17 cellular contexts compared by ENCODE assay signal in the genomic region with DNA sequence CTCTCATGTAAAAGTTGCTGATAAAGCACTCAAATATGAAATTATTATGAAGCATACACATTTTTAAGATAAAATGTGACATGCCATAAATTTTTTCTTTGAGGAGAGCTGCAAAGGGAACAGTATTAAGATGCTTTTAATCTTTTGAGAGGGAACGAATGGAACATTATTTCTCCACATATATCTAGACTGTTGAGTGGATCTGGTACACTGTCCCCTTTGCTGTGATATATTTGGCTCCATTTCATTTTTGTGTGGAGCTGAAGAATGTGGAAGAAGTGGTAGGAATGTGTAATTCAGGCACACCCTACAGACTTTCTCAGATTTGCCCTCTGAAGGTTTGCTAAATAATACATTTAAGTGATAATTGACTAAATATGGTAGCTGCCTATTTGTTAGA. TPM values are rescaled to one million over a fixed set of nuclear protein-coding genes. Genes with fewer than 3 reads are reported as not detected.
DNase-seq lines count a peak whose midpoint lies in the region; ATAC-seq, FAIRE-seq and TF ChIP-seq lines count a peak whose summit lies in the region.
"Had no signal": no experiment of that assay in that cellular context is flagged by ENCODE, and none has a peak within 500 bp of the region (broad histone marks: within the 10 kb centered on the region; RNA-seq: fewer than 3 reads in every experiment).

No MANE protein-coding gene starts in this region.

- H3K36me3 Mint-ChIP-seq in neural crest cell (ENCODE audit: low read depth) (peaks cover 7% of the 10 kb centered on the region), natural killer cell (no peaks in the 10 kb centered on the region)

- no peaks in the 10 kb centered on the region for H3K79me2 ChIP-seq in H1 (ENCODE audit: control insufficient read depth in 1 of 2, insufficient read depth in 2 of 2, low read length in 2 of 2)

- H3K4me3 ChIP-seq in AG04450 (ENCODE audit: low read depth, low read length) (no peak overlapping the region), IMR-90 (ENCODE audit: insufficient read depth, low read depth, low read length) (no peak overlapping the region), H1 (ENCODE audit: extremely low read depth in 1 of 4, insufficient read depth in 2 of 4, low read depth in 3 of 4, low read length in 4 of 4) (no peak overlapping the region)
- H3K4me3 ChIP-seq: vagina had no signal

- no CpG with 5 or more reads among the region's 1 CpG for WGBS in IMR-90 (ENCODE audit: extremely low coverage in 2 of 2, insufficient read length in 1 of 2), 2 experiments
- WGBS in H1 (ENCODE audit: extremely low coverage in 1 of 2, insufficient coverage in 1 of 2, insufficient read length in 1 of 2, insufficient replicate concordance in 2 of 2, low coverage in 1 of 2, low lambda C conversion rate in 2 of 2, missing lambda C conversion rate in 1 of 2), 2 experiments: 100% methylated on average over 1 of the region's 1 CpG; no CpG with 5 or more reads in 1 of the 2 experiments

- H3K4me1 ChIP-seq in IMR-90 (ENCODE audit: control insufficient read depth, insufficient read depth, low read length): peaks cover 2% of the 10 kb centered on the region
- H3K4me1 ChIP-seq in H1 (replicated peaks in 1 of 4; ENCODE audit: control insufficient read depth in 3 of 4, insufficient read depth in 4 of 4, low read length in 3 of 4): peaks cover 0 to 3% (median 0%) of the 10 kb centered on the region in 4 experiments; a peak in 2 of 7 replicates

- H3K4ac ChIP-seq in IMR-90 (ENCODE audit: low read depth, low read length) (no peak overlapping the region), H1 (replicated peaks; ENCODE audit: insufficient read length, low read depth, low read length) (no peak overlapping the region)

- H3K14ac ChIP-seq in IMR-90 (replicated peaks; ENCODE audit: low read depth, low read length): no peak overlapping the region
- H3K14ac ChIP-seq in H1 (ENCODE audit: insufficient read length): no peak overlapping the region

- no peak overlapping the region for H2AK5ac ChIP-seq in IMR-90 (ENCODE audit: low read depth, low read length)
- H2AK5ac ChIP-seq in H1 (ENCODE audit: low read depth, low read length): no peak overlapping the region

- FAIRE-seq in H1 (lab: Jason Lieb, UNC): no peak
- FAIRE-seq: GM18507 had no signal

- DNase-seq in AG04450 (ENCODE audit: low read depth, low spot score) (no peak), IMR-90 (no peak), H1 (ENCODE audit: low read depth in 1 of 2, low spot score in 2 of 2) (no peak), neural crest cell (ENCODE audit: low read depth, low spot score) (no peak), natural killer cell (no peak), putamen (ENCODE audit: low spot score) (no peak)
- DNase-seq in stimulated activated CD4-positive, alpha-beta T cell treated with anti-CD3 and anti-CD28 coated beads, Interleukin-2, amount 100 ng/mL, for 48 hours: no peak
- DNase-seq: activated CD8-positive, alpha-beta T cell treated with anti-CD3 and anti-CD28 coated beads for 36 hours; caudate nucleus; hippocampal formation; NCI-H526; occipital lobe; T1000 had no signal

- dilution Hi-C loops in IMR-90 (cut with HindIII; ENCODE audit: low sequenced_read_pairs, unreplicated experiment): no loop called here

- H3K18ac ChIP-seq in IMR-90 (ENCODE audit: low read depth, low read length): no peak overlapping the region
- H3K18ac ChIP-seq in H1 (ENCODE audit: extremely low read depth, low read length): no peak overlapping the region

- no peak overlapping the region for H3K23ac ChIP-seq in IMR-90 (ENCODE audit: low read depth, low read length)
- H3K23ac ChIP-seq in H1 (ENCODE audit: insufficient read length): no peak overlapping the region

- in situ Hi-C loops in IMR-90 (cut with MboI; ENCODE audit: low sequenced_read_pairs): no loop called here

- H3K27me3 ChIP-seq in AG04450 (ENCODE audit: control insufficient read depth, insufficient read depth, low read length) (no peaks in the 10 kb centered on the region), IMR-90 (ENCODE audit: control insufficient read depth, insufficient read depth, low read length) (no peaks in the 10 kb centered on the region), H1 (replicated peaks in 1 of 4; ENCODE audit: control insufficient read depth in 3 of 4, extremely low read depth in 1 of 4, insufficient read depth in 3 of 4, low read length in 3 of 4) (no peaks in the 10 kb centered on the region)
- H3K27me3 ChIP-seq: vagina had no signal

- CTCF ChIA-PET in AG04450 (lab: Charles Lee) (interaction anchor here (0.9 to 1.6 kb wide), 8 partner anchors 8 to 623 kb away, joined by 3 to 9 read pairs (median 5); no protein-coding TSS in a partner anchor), IMR-90 (lab: Yijun Ruan, JAX) (interaction anchor here (1.1 kb wide), 1 partner anchor 16 kb away, joined by 3 read pairs; no protein-coding TSS in a partner anchor), H1 (lab: Charles Lee; ENCODE audit: partially characterized antibody) (interaction anchor here (0.6 to 1.3 kb wide), 6 partner anchors 8 to 604 kb away, joined by 3 to 6 read pairs (median 3); no protein-coding TSS in a partner anchor)

- no TSS peak for BruUV-seq in IMR-90 (replicated peaks; lab: Mats Ljungman, UMichigan)

- H3K9ac ChIP-seq in IMR-90 (ENCODE audit: low read depth, low read length): no peak overlapping the region
- H3K9ac ChIP-seq in H1 (replicated peaks in 1 of 4; ENCODE audit: extremely low read depth in 1 of 4, low read depth in 3 of 4, low read length in 3 of 4): no peak overlapping the region

- no peak overlapping the region for H4K91ac ChIP-seq in IMR-90 (ENCODE audit: insufficient read depth, low read depth, low read length)
- no peak overlapping the region for H4K91ac ChIP-seq in H1 (replicated peaks; ENCODE audit: insufficient read length, low read length)

- H3K4me3 Mint-ChIP-seq in neural crest cell: no peak overlapping the region
- H3K4me3 Mint-ChIP-seq in natural killer cell: no peak overlapping the region
- H3K4me3 Mint-ChIP-seq: activated CD8-positive, alpha-beta T cell treated with anti-CD3 and anti-CD28 coated beads for 36 hours had no signal

- H3K4me1 Mint-ChIP-seq in neural crest cell (peaks cover 15% of the 10 kb centered on the region), natural killer cell (peaks cover 30 to 33% of the 10 kb centered on the region in 2 donors)

- H3K79me1 ChIP-seq in IMR-90 (ENCODE audit: low read depth in 1 of 2, low read length in 2 of 2): peaks cover 6 to 15% of the 10 kb centered on the region in 2 experiments; a peak in 3 of 4 replicates
- peaks cover 2% of the 10 kb centered on the region; the same call in 1 of the 2 replicates for H3K79me1 ChIP-seq in H1 (ENCODE audit: low read depth, low read length)

- H3K27me3 Mint-ChIP-seq in neural crest cell (ENCODE audit: low read depth) (peaks cover 5% of the 10 kb centered on the region), natural killer cell (ENCODE audit: low read depth in 2 of 2) (no peaks in the 10 kb centered on the region)
- H3K27me3 Mint-ChIP-seq: activated CD8-positive, alpha-beta T cell treated with anti-CD3 and anti-CD28 coated beads for 36 hours had no signal

- H4K8ac ChIP-seq in IMR-90 (ENCODE audit: low read depth in 2 of 2, low read length in 2 of 2) (no peak overlapping the region), H1 (ENCODE audit: extremely low read depth, insufficient read depth, low read length) (no peak overlapping the region)

- H3K27ac ChIP-seq in AG04450 (ENCODE audit: low read depth, low read length) (no peak overlapping the region), IMR-90 (ENCODE audit: insufficient read depth, low read length) (no peak overlapping the region), H1 (ENCODE audit: low read depth, low read length) (no peak overlapping the region)
- H3K27ac ChIP-seq: C4-2B, vagina had no signal

- no peak for TF ChIP-seq EP300 in H1 (IDR thresholded peaks at IDR 0.05; ENCODE audit: borderline replicate concordance in 1 of 2, low read depth in 2 of 2, low read length in 2 of 2)

- no peak overlapping the region for H3K56ac ChIP-seq in IMR-90 (ENCODE audit: extremely low read depth, insufficient read depth, low read length)
- no peak overlapping the region for H3K56ac ChIP-seq in H1 (replicated peaks; ENCODE audit: insufficient read length, low read depth, low read length)

- H3K9me1 ChIP-seq in IMR-90 (ENCODE audit: insufficient read depth, low read length): peaks cover 5% of the 10 kb centered on the region; the same call in 1 of the 2 replicates

- no peak overlapping the region for H2AFZ ChIP-seq in IMR-90 (replicated peaks; ENCODE audit: low read length, poor library complexity)
- H2AFZ ChIP-seq in H1 (ENCODE audit: low read length): no peak overlapping the region

- peak; percentile 72 for ATAC-seq in IMR-90 (ENCODE audit: low read depth)
- no peak for ATAC-seq in HG03095 (IDR thresholded peaks at IDR 0.05; ENCODE audit: unreplicated experiment)
- no peak for ATAC-seq in natural killer cell
- ATAC-seq: activated CD8-positive, alpha-beta T cell treated with anti-CD3 and anti-CD28 coated beads for 36 hours had no signal

- intact Hi-C loops in IMR-90 (cut with micrococcal nuclease) (no loop called here), natural killer cell (cut with micrococcal nuclease) (no loop called here)

- H2BK15ac ChIP-seq in IMR-90 (ENCODE audit: low read depth, low read length) (no peak overlapping the region), H1 (ENCODE audit: low read length) (no peak overlapping the region)

- 0 out of 2 replicates have a peak, but pooled peaks cover 2% of the 10 kb centered on the region for H3K23me2 ChIP-seq in H1 (ENCODE audit: low read depth, low read length)

- H2BK20ac ChIP-seq in IMR-90 (ENCODE audit: low read depth, low read length): no peak overlapping the region
- no peak overlapping the region for H2BK20ac ChIP-seq in H1 (ENCODE audit: low read length)

- no peak for TF ChIP-seq POLR2A in IMR-90 (IDR thresholded peaks at IDR 0.05; ENCODE audit: low read depth, low read length)
- TF ChIP-seq POLR2A in H1 (IDR thresholded peaks at IDR 0.05; ENCODE audit: control extremely low read depth in 1 of 2, low read depth in 2 of 2, low read length in 2 of 2): no peak

- POLR2A ChIA-PET in AG04450 (lab: Yijun Ruan, JAX) (interaction anchor here (0.6 kb wide), 1 partner anchor 262 kb away, joined by 4 read pairs; no protein-coding TSS in a partner anchor), IMR-90 (lab: Charles Lee; ENCODE audit: unreplicated experiment) (no interaction called here), H1 (lab: Charles Lee; ENCODE audit: partially characterized antibody) (no interaction called here)

- no peaks in the 10 kb centered on the region for H3K9me3 ChIP-seq in AG04450 (ENCODE audit: control insufficient read depth, insufficient read depth, low read length)
- H3K9me3 ChIP-seq in IMR-90 (ENCODE audit: control insufficient read depth, insufficient read depth, low read length): no peaks in the 10 kb centered on the region
- H3K9me3 ChIP-seq in H1 (ENCODE audit: insufficient read depth in 2 of 2, low read depth in 1 of 2, low read length in 1 of 2): no peaks in the 10 kb centered on the region
- H3K9me3 ChIP-seq: vagina had no signal

- TF ChIP-seq CTCF in AG04450 (IDR thresholded peaks at IDR 0.05; ENCODE audit: low read depth, low read length) (peak; percentile 33; the same call in 1 of the 2 replicates), IMR-90 (conservative IDR thresholded peaks at IDR 0.05; ENCODE audit: low read depth, low read length) (peak; percentile 32; the same call in 1 of the 2 replicates), H1 (IDR thresholded peaks at IDR 0.05; ENCODE audit: control extremely low read depth in 1 of 3, insufficient read depth in 1 of 3, low read depth in 1 of 3, low read length in 3 of 3) (no peak), neural crest cell (conservative IDR thresholded peaks at IDR 0.05) (peak; percentile 53), natural killer cell (IDR thresholded peaks at IDR 0.05) (no peak)

- H3K36me3 ChIP-seq in IMR-90 (ENCODE audit: control insufficient read depth, insufficient read depth, low read length) (peaks cover 3% of the 10 kb centered on the region), H1 (ENCODE audit: control insufficient read depth in 2 of 4, insufficient read depth in 4 of 4, low read length in 3 of 4) (peaks cover 0 to 2% (median under 1%) of the 10 kb centered on the region in 4 experiments; a peak in 2 of 8 replicates)
- H3K36me3 ChIP-seq: vagina had no signal

- TF ChIP-seq RAD21 in IMR-90 (IDR thresholded peaks at IDR 0.05; ENCODE audit: low read length) (no peak), H1 (IDR thresholded peaks at IDR 0.05 in 1 of 2, conservative IDR thresholded peaks at IDR 0.05 in 1 of 2; ENCODE audit: low read depth in 2 of 2, low read length in 2 of 2) (no peak)

- H3K4me2 ChIP-seq in IMR-90 (ENCODE audit: low read depth, low read length) (no peak overlapping the region), H1 (ENCODE audit: insufficient read depth in 1 of 2, low read depth in 2 of 2, low read length in 2 of 2) (no peak overlapping the region)

- no peak overlapping the region for H3K27ac Mint-ChIP-seq in neural crest cell (ENCODE audit: unreplicated experiment)
- H3K27ac Mint-ChIP-seq in natural killer cell: no peak overlapping the region
- H3K27ac Mint-ChIP-seq: activated CD8-positive, alpha-beta T cell treated with anti-CD3 and anti-CD28 coated beads for 36 hours had no signal

- H4K5ac ChIP-seq in IMR-90 (ENCODE audit: low read depth, low read length) (no peak overlapping the region), H1 (ENCODE audit: insufficient read length, low read depth, low read length) (no peak overlapping the region)

- H2BK120ac ChIP-seq in IMR-90 (ENCODE audit: low read depth, low read length): no peak overlapping the region
- no peak overlapping the region for H2BK120ac ChIP-seq in H1 (replicated peaks; ENCODE audit: low read depth, low read length)

- 0 out of 2 replicates have a peak, but pooled peaks cover 4% of the 10 kb centered on the region for H4K20me1 ChIP-seq in IMR-90 (ENCODE audit: insufficient read depth, low read length)
- peaks cover 0 to 1% of the 10 kb centered on the region in 2 experiments for H4K20me1 ChIP-seq in H1 (replicated peaks in 1 of 2; ENCODE audit: control insufficient read depth in 1 of 2, insufficient read depth in 2 of 2, low read length in 2 of 2)

- H2BK12ac ChIP-seq in H1 (ENCODE audit: low read depth, low read length): no peak overlapping the region

- H2BK5ac ChIP-seq in IMR-90 (ENCODE audit: low read depth, low read length, poor library complexity, severe bottlenecking) (no peak overlapping the region), H1 (ENCODE audit: low read depth, low read length) (no peak overlapping the region)

- H3K9me3 Mint-ChIP-seq in neural crest cell (no peaks in the 10 kb centered on the region), natural killer cell (no peaks in the 10 kb centered on the region)
- H3K9me3 Mint-ChIP-seq: activated CD8-positive, alpha-beta T cell treated with anti-CD3 and anti-CD28 coated beads for 36 hours had no signal

- no peak overlapping the region for H2AK9ac ChIP-seq in IMR-90 (replicated peaks; ENCODE audit: low read depth, low read length, poor library complexity)

RNA-seq across cellular contexts. Expression of gene PGM1, which starts 31.7 kb away (rescaled TPM):
- polyA plus RNA-seq in AG04450 (2011; rRNA removed) (25.0 and 32.5 TPM in 2 replicates), IMR-90 (2012; rRNA removed) (35.8 and 42.6 TPM in 2 replicates), H1 (2011; rRNA removed) (33.0 and 37.4 TPM in 2 replicates)
- 30.6 and 31.5 TPM in 2 replicates for polyA minus RNA-seq in AG04450 (2011; rRNA and poly(A)+ RNA removed)
- total RNA-seq in IMR-90 (2012; rRNA removed) (82.5 and 94.5 TPM in 2 replicates), neural crest cell (35.3 and 37.1 TPM in 2 replicates), natural killer cell (10 to 100 TPM; 23.5 to 31.4 (median 23.7) TPM)
- 31.9 and 32.3 TPM in 2 replicates for polyA plus RNA-seq in IMR-90 (2012; cell fraction: cytosol; rRNA removed)
- 12.6 and 24.0 TPM in 2 replicates for polyA plus RNA-seq in IMR-90 (2012; cell fraction: nucleus; rRNA removed; ENCODE audit: low replicate concordance)
- total RNA-seq in H1 (2021; fragmentation: NEBNext Ultra II Directional; extraction: Animal tissue kit (Norgen Biotek cat#: 25700)): 60.2 and 65.4 TPM in 2 replicates
- polyA plus RNA-seq in H1 (2011; cell fraction: cytosol; rRNA removed): 40.6 TPM
- polyA plus RNA-seq in H1 (2011; cell fraction: nucleus; rRNA removed): 41.9 TPM
- polyA plus RNA-seq in H1 (2012, experiment 1 of 2): 60.4 to 75.1 TPM (median 68.0 TPM) in 4 replicates
- polyA plus RNA-seq in H1 (2012, experiment 2 of 2): 48.0 TPM
- 50.1 TPM for polyA plus RNA-seq in H1 (2013, experiment 1 of 2)
- 47.0 TPM for polyA plus RNA-seq in H1 (2013, experiment 2 of 2)
- polyA minus RNA-seq in H1 (2011; rRNA and poly(A)+ RNA removed): 44.4 and 48.0 TPM in 2 replicates
- polyA minus RNA-seq in H1 (2011; cell fraction: cytosol; rRNA and poly(A)+ RNA removed): 32.4 TPM
- 24.7 TPM for polyA minus RNA-seq in H1 (2011; cell fraction: nucleus; rRNA and poly(A)+ RNA removed)

Comparison
In these comparisons a context has a peak if more than half of its experiments do, and no peak if none do; other contexts are left out.
1. CTCF ChIP-seq: peak in AG04450 (single experiment), IMR-90 (single experiment) and neural crest cell (single experiment); none in H1 (0 of 3) and natural killer cell (single experiment).